ENCODE assay signal across 15 cellular contexts in genomic region chr12:104010121-104010520, GRCh38. TPM values are rescaled to one million over a fixed set of nuclear protein-coding genes. Genes with fewer than 3 reads are reported as not detected.
"Had no signal": no experiment of that assay in that cellular context is flagged by ENCODE, and none has a peak within 500 bp of the region (broad histone marks: within the 10 kb centered on the region; RNA-seq: fewer than 3 reads in every experiment).

No MANE protein-coding gene starts in this region.

- H3K36me3 ChIP-seq: gastrocnemius medialis, neutrophil, suprapubic skin, thyroid gland had no signal

- H3K4me1 Mint-ChIP-seq: immature natural killer cell; naive thymus-derived CD8-positive, alpha-beta T cell had no signal

- H3K36me3 Mint-ChIP-seq: immature natural killer cell, type B pancreatic cell had no signal

- H3K9me3 ChIP-seq: esophagus muscularis mucosa, gastrocnemius medialis, neutrophil, suprapubic skin, thyroid gland had no signal

- H3K4me3 Mint-ChIP-seq: effector memory CD8-positive, alpha-beta T cell; immature natural killer cell; naive thymus-derived CD8-positive, alpha-beta T cell; type B pancreatic cell had no signal

- DNase-seq: effector memory CD8-positive, alpha-beta T cell; gastrocnemius medialis; immature natural killer cell; naive thymus-derived CD8-positive, alpha-beta T cell; stimulated activated CD4-positive, alpha-beta T cell treated with anti-CD3 and anti-CD28 coated beads, Interleukin-2, amount 100 ng/mL, for 48 hours; stimulated activated naive CD4-positive, alpha-beta T cell treated with Interleukin-2 at 50 U/mL for 16 hours; thyroid gland had no signal

- FAIRE-seq: keratinocyte, urothelium cell line had no signal

- H3K4me1 ChIP-seq: suprapubic skin, thyroid gland had no signal

- H3K27ac ChIP-seq: neutrophil, thyroid gland had no signal

- H3K27ac Mint-ChIP-seq: effector memory CD8-positive, alpha-beta T cell; immature natural killer cell; naive thymus-derived CD8-positive, alpha-beta T cell; type B pancreatic cell had no signal

- ATAC-seq: effector memory CD8-positive, alpha-beta T cell; naive thymus-derived CD8-positive, alpha-beta T cell had no signal

- H3K9me3 Mint-ChIP-seq: effector memory CD8-positive, alpha-beta T cell had no signal

- H3K27me3 ChIP-seq: esophagus muscularis mucosa, gastrocnemius medialis, suprapubic skin, thyroid gland had no signal

- H3K4me3 ChIP-seq: esophagus muscularis mucosa, gastrocnemius medialis, smooth muscle cell, suprapubic skin, thyroid gland had no signal

RNA-seq across cellular contexts. Expression of gene GLT8D2, which starts 39.9 kb away (rescaled TPM):
- total RNA-seq: mononuclear cell; naive thymus-derived CD8-positive, alpha-beta T cell had no signal
- polyA plus RNA-seq: naive thymus-derived CD8-positive, alpha-beta T cell had no signal
